ENCODE assay signal across 11 cellular contexts in genomic region chr1:152109231-152109997, GRCh38. TPM values are rescaled to one million over a fixed set of nuclear protein-coding genes. Genes with fewer than 3 reads are reported as not detected.
DNase-seq lines count a peak whose midpoint lies in the region; ATAC-seq, FAIRE-seq and TF ChIP-seq lines count a peak whose summit lies in the region.
"Had no signal": no experiment of that assay in that cellular context is flagged by ENCODE, and none has a peak within 500 bp of the region (broad histone marks: within the 10 kb centered on the region; RNA-seq: fewer than 3 reads in every experiment).

No MANE protein-coding gene starts in this region.

- H3K27me3 ChIP-seq in SK-N-SH (ENCODE audit: insufficient read depth) (peaks cover 94% of the 10 kb centered on the region), stomach (peaks cover 42 to 100% (median 78%) of the 10 kb centered on the region in 3 donors)

- H3K4me1 ChIP-seq in SK-N-SH (ENCODE audit: control insufficient read depth in 1 of 2, insufficient read depth in 2 of 2, low read depth in 1 of 2, low read length in 1 of 2) (peaks cover 0 to 12% of the 10 kb centered on the region in 2 experiments; a peak in 1 of 4 replicates), stomach (peaks cover 33 to 57% (median 45%) of the 10 kb centered on the region in 4 donors)

- no peak for TF ChIP-seq EP300 in SK-N-SH (IDR thresholded peaks at IDR 0.05; ENCODE audit: borderline replicate concordance in 1 of 2, low read depth in 1 of 2, low read length in 1 of 2)
- TF ChIP-seq EP300 in stomach (IDR thresholded peaks at IDR 0.05) = no peak

- no peaks in the 10 kb centered on the region for H3K9me3 Mint-ChIP-seq in activated CD8-positive, alpha-beta T cell treated with anti-CD3 and anti-CD28 coated beads for 36 hours

- no peak for TF ChIP-seq CTCF in SK-N-SH (IDR thresholded peaks at IDR 0.05)
- no peak for TF ChIP-seq CTCF in stomach (IDR thresholded peaks at IDR 0.05)
- TF ChIP-seq CTCF in activated CD8-positive, alpha-beta T cell treated with anti-CD3 and anti-CD28 coated beads for 36 hours (IDR thresholded peaks at IDR 0.05) = no peak

- DNase-seq in SK-N-SH = no peak
- DNase-seq in SK-N-DZ (ENCODE audit: low spot score) = peak; percentile 4
- peak; percentile 21 for DNase-seq in glomerular visceral epithelial cell (ENCODE audit: extremely low spot score)
- DNase-seq in stomach = no peak
- DNase-seq in activated CD8-positive, alpha-beta T cell treated with anti-CD3 and anti-CD28 coated beads for 36 hours = no peak
- no peak for DNase-seq in NK-92 treated with Interleukin-12 subunit alpha and Interleukin-12 subunit beta, amount 100 ng/mL, for 24 hours (lab: John Stamatoyannopoulos, UW)
- no peak for DNase-seq in GM12892 (ENCODE audit: insufficient read length)

- TF ChIP-seq POLR2A in stomach (IDR thresholded peaks at IDR 0.05) (no peak), GM12892 (IDR thresholded peaks at IDR 0.05; ENCODE audit: low read depth, low read length) (no peak)

- WGBS in SK-N-SH (ENCODE audit: low lambda C conversion rate) = 4% methylated on average over 31 of the region's 31 CpGs
- 10 to 21% (median 13%) methylated on average over 31 of the region's 31 CpGs for WGBS in stomach, 5 donors

- no peaks in the 10 kb centered on the region for H4K20me1 ChIP-seq in SK-N-SH (ENCODE audit: insufficient read depth)

- no peaks in the 10 kb centered on the region for H3K9me3 ChIP-seq in SK-N-SH
- peaks cover 12 to 24% (median 20%) of the 10 kb centered on the region in 4 donors for H3K9me3 ChIP-seq in stomach
- H3K9me3 ChIP-seq: neutrophil had no signal

- H3K4me3 Mint-ChIP-seq in activated CD8-positive, alpha-beta T cell treated with anti-CD3 and anti-CD28 coated beads for 36 hours = no peak overlapping the region

- CTCF ChIA-PET in SK-N-SH (lab: Yijun Ruan, JAX) = no interaction called here
- CTCF ChIA-PET in activated CD8-positive, alpha-beta T cell treated with anti-CD3 and anti-CD28 coated beads for 36 hours (lab: Charles Lee) = interaction anchor here (1.3 to 8.9 kb wide), 7 partner anchors 56 to 349 kb away, joined by 3 to 82 read pairs (median 8); no protein-coding TSS in a partner anchor

- H3K36me3 Mint-ChIP-seq in activated CD8-positive, alpha-beta T cell treated with anti-CD3 and anti-CD28 coated beads for 36 hours (ENCODE audit: low read depth) = peaks cover 4% of the 10 kb centered on the region

- ATAC-seq in SK-N-SH treated with all-trans-retinoic acid at 6 μM for 48 hours = no peak
- ATAC-seq in activated CD8-positive, alpha-beta T cell treated with anti-CD3 and anti-CD28 coated beads for 36 hours = no peak

- H3K9me2 ChIP-seq in SK-N-SH = no peaks in the 10 kb centered on the region

- no peak overlapping the region for H3K27ac Mint-ChIP-seq in activated CD8-positive, alpha-beta T cell treated with anti-CD3 and anti-CD28 coated beads for 36 hours

- peaks cover 4% of the 10 kb centered on the region for H3K4me1 Mint-ChIP-seq in activated CD8-positive, alpha-beta T cell treated with anti-CD3 and anti-CD28 coated beads for 36 hours (ENCODE audit: low read depth)

- H3K4me3 ChIP-seq in SK-N-SH (ENCODE audit: low read depth in 2 of 2, low read length in 1 of 2) (peak overlapping the region in 1 of 2 experiments; percentile 63; a peak in 2 of 4 replicates), stomach (peak overlapping the region in 3 of 4 donors; percentile 42 to 65 (median 64))

- H2AFZ ChIP-seq in SK-N-SH (ENCODE audit: low read depth) = peak overlapping the region; percentile 91

- no peaks in the 10 kb centered on the region for H3K79me2 ChIP-seq in SK-N-SH (ENCODE audit: insufficient read depth)

- POLR2A ChIA-PET in SK-N-SH (lab: Yijun Ruan, JAX) = no interaction called here
- POLR2A ChIA-PET in activated CD8-positive, alpha-beta T cell treated with anti-CD3 and anti-CD28 coated beads for 36 hours (lab: Charles Lee) = no interaction called here

- peak overlapping the region; percentile 95 for H3K4me2 ChIP-seq in SK-N-SH

- no peak for TF ChIP-seq RAD21 in SK-N-SH (IDR thresholded peaks at IDR 0.05; ENCODE audit: low read length)

- H3K36me3 ChIP-seq in SK-N-SH (replicated peaks in 1 of 2; ENCODE audit: control insufficient read depth in 1 of 2, insufficient read depth in 2 of 2, low read length in 1 of 2) (no peaks in the 10 kb centered on the region), stomach (no peaks in the 10 kb centered on the region)
- H3K36me3 ChIP-seq: neutrophil had no signal

- peaks cover 3% of the 10 kb centered on the region for H3F3A ChIP-seq in SK-N-SH (replicated peaks; ENCODE audit: insufficient read depth)

- intact Hi-C loops in stomach (cut with DNase I; ENCODE audit: low total_unique reads) = no loop called here
- intact Hi-C loops in activated CD8-positive, alpha-beta T cell treated with anti-CD3 and anti-CD28 coated beads for 36 hours (cut with micrococcal nuclease) = no loop called here

- H3K9ac ChIP-seq in SK-N-SH = no peak overlapping the region

- peaks cover 15% of the 10 kb centered on the region for H3K27me3 Mint-ChIP-seq in activated CD8-positive, alpha-beta T cell treated with anti-CD3 and anti-CD28 coated beads for 36 hours

- H3K27ac ChIP-seq in SK-N-SH (ENCODE audit: low read depth in 2 of 2, low read length in 1 of 2) (no peak overlapping the region), stomach (no peak overlapping the region)
- H3K27ac ChIP-seq: neutrophil had no signal

- FAIRE-seq in GM12892 (lab: Jason Lieb, UNC) = no peak
- FAIRE-seq: GM18507 had no signal

TF ChIP-seq in SK-N-SH, 30 proteins besides CTCF, POLR2A, EP300 and RAD21 (continues in another document):
- TF ChIP-seq SMC3 (IDR thresholded peaks at IDR 0.05; ENCODE audit: low read depth, low read length) = no peak
- TF ChIP-seq ZBTB33 (IDR thresholded peaks at IDR 0.05; ENCODE audit: borderline replicate concordance, low read depth) = no peak
- no peak for TF ChIP-seq SIN3A (IDR thresholded peaks at IDR 0.05; ENCODE audit: borderline replicate concordance, low read depth, low read length)

TF ChIP-seq in SK-N-SH treated with all-trans-retinoic acid at 6 μM for 48 hours, 23 proteins besides CTCF, POLR2A, EP300 and RAD21:
- no peak for TF ChIP-seq POU6F1 (CRISPR knock-in tag; IDR thresholded peaks at IDR 0.05; ENCODE audit: borderline replicate concordance, low read depth)
- no peak for TF ChIP-seq PPARA (CRISPR knock-in tag; IDR thresholded peaks at IDR 0.05; ENCODE audit: borderline replicate concordance)
- TF ChIP-seq ZFP3 (CRISPR knock-in tag; IDR thresholded peaks at IDR 0.05) = no peak
- no peak for TF ChIP-seq BACH2 (CRISPR knock-in tag; IDR thresholded peaks at IDR 0.05; ENCODE audit: borderline replicate concordance)
- no peak for TF ChIP-seq ESRRG (CRISPR knock-in tag; IDR thresholded peaks at IDR 0.05)
- TF ChIP-seq ISL1 (CRISPR knock-in tag; IDR thresholded peaks at IDR 0.05) = no peak
- TF ChIP-seq ZNF8 (CRISPR knock-in tag; IDR thresholded peaks at IDR 0.05) = no peak
- no peak for TF ChIP-seq ARNTL (CRISPR knock-in tag; IDR thresholded peaks at IDR 0.05; ENCODE audit: borderline replicate concordance, low read depth)

RNA-seq across cellular contexts. Expression of gene TCHH, which starts 5.8 kb away (rescaled TPM):
- polyA plus RNA-seq in SK-N-SH (2012; rRNA removed) = not detected in 2 replicates
- under 0.01 and 0.01 TPM in 2 replicates for polyA plus RNA-seq in SK-N-SH (2012; cell fraction: cytosol; rRNA removed)
- 0.01 TPM in 1 of 2 replicates, not detected in the other for polyA plus RNA-seq in SK-N-SH (2012; cell fraction: nucleus; rRNA removed)
- not detected in 2 replicates for polyA plus RNA-seq in SK-N-DZ (2014; cell fraction: cytosol; rRNA removed)
- 0.25 and 0.45 TPM in 2 replicates for polyA plus RNA-seq in SK-N-DZ (2014; cell fraction: nucleus; rRNA removed)
- not detected for total RNA-seq in stomach
- under 1 TPM in 1 of 3 donors, not detected in 2; 0.13 TPM for polyA plus RNA-seq in stomach
- not detected for total RNA-seq in activated CD8-positive, alpha-beta T cell treated with anti-CD3 and anti-CD28 coated beads for 36 hours
- polyA plus RNA-seq in GM12892 (2012; ENCODE audit: missing spikeins) = 0.06 TPM

RNA-seq across cellular contexts. Expression of gene TCHHL1, which starts 20.6 kb away (rescaled TPM):
- polyA plus RNA-seq in SK-N-SH (2012; rRNA removed) (not detected in 2 replicates), stomach (not detected)
- not detected in 2 replicates for polyA plus RNA-seq in SK-N-SH (2012; cell fraction: cytosol; rRNA removed)
- polyA plus RNA-seq in SK-N-SH (2012; cell fraction: nucleus; rRNA removed) = not detected in 2 replicates
- polyA plus RNA-seq in SK-N-DZ (2014; cell fraction: cytosol; rRNA removed) = not detected in 2 replicates
- not detected in 2 replicates for polyA plus RNA-seq in SK-N-DZ (2014; cell fraction: nucleus; rRNA removed)
- total RNA-seq in stomach = under 1 TPM in 1 of 5 donors, not detected in 4; 0.18 TPM
- total RNA-seq in activated CD8-positive, alpha-beta T cell treated with anti-CD3 and anti-CD28 coated beads for 36 hours = not detected
- polyA plus RNA-seq in GM12892 (2012; ENCODE audit: missing spikeins) = not detected
- total RNA-seq: glomerular endothelial cell had no signal

RNA-seq across cellular contexts. Expression of gene RPTN, which starts 49.6 kb away (rescaled TPM):
- polyA plus RNA-seq in SK-N-SH (2012; rRNA removed) = not detected in 2 replicates
- not detected in 2 replicates for polyA plus RNA-seq in SK-N-SH (2012; cell fraction: cytosol; rRNA removed)
- polyA plus RNA-seq in SK-N-SH (2012; cell fraction: nucleus; rRNA removed) = not detected in 2 replicates
- polyA plus RNA-seq in SK-N-DZ (2014; cell fraction: cytosol; rRNA removed) = not detected in 2 replicates
- not detected in 2 replicates for polyA plus RNA-seq in SK-N-DZ (2014; cell fraction: nucleus; rRNA removed)
- total RNA-seq in stomach = not detected
- polyA plus RNA-seq in stomach = under 1 TPM in 1 of 3 donors, not detected in 2; 0.31 TPM
- not detected for total RNA-seq in activated CD8-positive, alpha-beta T cell treated with anti-CD3 and anti-CD28 coated beads for 36 hours
- polyA plus RNA-seq in GM12892 (2012; ENCODE audit: missing spikeins) = not detected
- total RNA-seq: glomerular endothelial cell had no signal

Comparison
In these comparisons a context has a peak if more than half of its experiments do, and no peak if none do; other contexts are left out.
1. DNase-seq: peak in SK-N-DZ (single experiment) and glomerular visceral epithelial cell (single experiment); none in SK-N-SH (single experiment), stomach (single experiment), activated CD8-positive, alpha-beta T cell treated with anti-CD3 and anti-CD28 coated beads for 36 hours (single experiment), NK-92 treated with Interleukin-12 subunit alpha and Interleukin-12 subunit beta, amount 100 ng/mL, for 24 hours (single experiment) and GM12892 (single experiment).